8 cellular contexts compared by ENCODE assay signal in genomic region chr13:99374994-99375805, GRCh38.
DNase-seq lines count a peak whose midpoint lies in the region; ATAC-seq and TF ChIP-seq lines count a peak whose summit lies in the region.

No MANE protein-coding gene starts in this region.

- in situ Hi-C loops in brain microvascular endothelial cell (cut with HindIII; ENCODE audit: low pct_ligation_motif_present, low sequenced_read_pairs), result no loop called here

- H3K9me3 Mint-ChIP-seq in stimulated activated memory B cell treated with anti-CD40 and anti-IgM and Interleukin-4, amounts not matched to agents 10 μg/mL and 1 μg/mL and 100 μg/mL, for 72 hours, result no peaks in the 10 kb centered on the region
- no peaks in the 10 kb centered on the region for H3K9me3 Mint-ChIP-seq in chondrocyte (ENCODE audit: low read depth)

- H3K27me3 Mint-ChIP-seq in stimulated activated memory B cell treated with anti-CD40 and anti-IgM and Interleukin-4, amounts not matched to agents 10 μg/mL and 1 μg/mL and 100 μg/mL, for 72 hours, result no peaks in the 10 kb centered on the region
- no peaks in the 10 kb centered on the region for H3K27me3 Mint-ChIP-seq in chondrocyte (ENCODE audit: low read depth)

- H3K36me3 ChIP-seq in brain microvascular endothelial cell (replicated peaks), result no peaks in the 10 kb centered on the region

- peaks cover 36% of the 10 kb centered on the region for H3K36me3 Mint-ChIP-seq in stimulated activated memory B cell treated with anti-CD40 and anti-IgM and Interleukin-4, amounts not matched to agents 10 μg/mL and 1 μg/mL and 100 μg/mL, for 72 hours
- peaks cover 28% of the 10 kb centered on the region for H3K36me3 Mint-ChIP-seq in chondrocyte (ENCODE audit: low read depth)

- DNase-seq in activated gamma-delta T cell treated with Interleukin-2 at 50 U/mL for 16 hours, result peak; percentile 49
- DNase-seq in activated gamma-delta T cell (lab: John Stamatoyannopoulos, UW), result no peak
- peak; percentile 78 for DNase-seq in activated CD8-positive, alpha-beta memory T cell treated with anti-CD3 and anti-CD28 coated beads, Interleukin-2, amount 50 U/mL, for 1 hour (ENCODE audit: extremely low read depth)
- no peak for DNase-seq in chondrocyte (ENCODE audit: low spot score)
- DNase-seq in NCI-H1417 (lab: John Stamatoyannopoulos, UW), result no peak
- no peak for DNase-seq in brain microvascular endothelial cell

- H3K27ac ChIP-seq in brain microvascular endothelial cell, result no peak overlapping the region

- H3K4me1 Mint-ChIP-seq in stimulated activated memory B cell treated with anti-CD40 and anti-IgM and Interleukin-4, amounts not matched to agents 10 μg/mL and 1 μg/mL and 100 μg/mL, for 72 hours, result peaks cover 86% of the 10 kb centered on the region
- no peaks in the 10 kb centered on the region for H3K4me1 Mint-ChIP-seq in chondrocyte (ENCODE audit: low read depth)

- no peaks in the 10 kb centered on the region for H3K27me3 ChIP-seq in brain microvascular endothelial cell (replicated peaks)

- peak overlapping the region; percentile 69 for H3K4me3 Mint-ChIP-seq in stimulated activated memory B cell treated with anti-CD40 and anti-IgM and Interleukin-4, amounts not matched to agents 10 μg/mL and 1 μg/mL and 100 μg/mL, for 72 hours
- no peak overlapping the region for H3K4me3 Mint-ChIP-seq in chondrocyte (ENCODE audit: unreplicated experiment)

- ATAC-seq in HG03175 (IDR thresholded peaks at IDR 0.05; ENCODE audit: unreplicated experiment), result peak; percentile 39
- peak; percentile 94 for ATAC-seq in stimulated activated memory B cell treated with anti-CD40 and anti-IgM and Interleukin-4, amounts not matched to agents 10 μg/mL and 1 μg/mL and 100 μg/mL, for 72 hours

- TF ChIP-seq CTCF in chondrocyte (IDR thresholded peaks at IDR 0.05) (no peak), brain microvascular endothelial cell (IDR thresholded peaks at IDR 0.05; ENCODE audit: low read depth, low read length, missing control alignments) (no peak)

- H3K4me3 ChIP-seq in brain microvascular endothelial cell (ENCODE audit: low read depth, low read length), result no peak overlapping the region

- H3K27ac Mint-ChIP-seq in stimulated activated memory B cell treated with anti-CD40 and anti-IgM and Interleukin-4, amounts not matched to agents 10 μg/mL and 1 μg/mL and 100 μg/mL, for 72 hours, result peak overlapping the region; percentile 97
- H3K27ac Mint-ChIP-seq in chondrocyte (ENCODE audit: unreplicated experiment), result no peak overlapping the region

Comparison
In these comparisons a context has a peak if more than half of its experiments do, and no peak if none do; other contexts are left out.
1. DNase-seq: peak in activated gamma-delta T cell treated with Interleukin-2 at 50 U/mL for 16 hours (single experiment) and activated CD8-positive, alpha-beta memory T cell treated with anti-CD3 and anti-CD28 coated beads, Interleukin-2, amount 50 U/mL, for 1 hour (single experiment); none in activated gamma-delta T cell (single experiment), chondrocyte (single experiment), NCI-H1417 (0 of 3) and brain microvascular endothelial cell (single experiment).